Comparison of ENCODE assay signal across 12 cellular contexts in the genomic region with DNA sequence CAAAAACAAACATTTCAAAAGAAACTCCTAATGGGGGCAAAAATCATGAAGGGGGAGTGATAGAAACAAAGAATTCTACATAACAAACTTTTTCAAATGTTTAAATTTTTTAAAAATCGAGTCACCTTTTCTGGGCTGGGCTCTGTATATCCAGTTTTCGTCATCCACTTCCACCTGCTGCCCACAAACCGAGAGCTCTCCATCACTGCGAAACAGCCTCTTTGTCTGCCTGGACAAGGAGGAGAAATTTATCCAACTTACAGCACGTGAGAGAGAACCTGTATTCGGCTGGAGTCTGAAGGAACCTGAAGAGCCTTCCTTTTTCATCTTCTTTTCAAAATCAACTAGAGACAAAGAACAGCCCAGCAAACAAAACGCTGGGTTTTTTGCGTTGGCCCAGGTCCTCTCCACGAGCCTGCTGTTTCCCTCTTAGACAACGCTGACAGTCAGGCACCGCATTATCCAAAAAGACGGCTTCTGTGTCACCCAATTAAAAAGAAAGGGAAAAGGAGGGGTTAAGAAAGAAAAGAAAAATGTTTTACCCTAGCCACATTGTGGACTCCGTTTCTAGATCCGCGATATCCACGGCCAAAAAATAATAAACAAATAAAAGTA.
DNase-seq lines count a peak whose midpoint lies in the region; ATAC-seq and TF ChIP-seq lines count a peak whose summit lies in the region.
"Had no signal": no experiment of that assay in that cellular context is flagged by ENCODE, and none has a peak within 500 bp of the region (broad histone marks: within the 10 kb centered on the region; RNA-seq: fewer than 3 reads in every experiment).

No MANE protein-coding gene starts in this region.

- no peak for TF ChIP-seq CTCF in fibroblast of pulmonary artery (IDR thresholded peaks at IDR 0.05; ENCODE audit: low read length, missing control alignments)

- H3K27me3 ChIP-seq in neuronal stem cell (ENCODE audit: control insufficient read depth in 3 of 3, insufficient read depth in 3 of 3, low read depth in 1 of 3, low read length in 3 of 3), result no peaks in the 10 kb centered on the region

- H3K36me3 ChIP-seq in neuronal stem cell (replicated peaks in 1 of 2; ENCODE audit: control insufficient read depth in 2 of 2, insufficient read depth in 2 of 2, low read length in 2 of 2), result peaks cover 0 to 3% of the 10 kb centered on the region in 2 donors

- no peak overlapping the region for H3K27ac Mint-ChIP-seq in stimulated activated naive B cell treated with anti-CD40 and anti-IgM and Interleukin-4, amounts not matched to agents 10 μg/mL and 1 μg/mL and 100 μg/mL, for 72 hours
- H3K27ac Mint-ChIP-seq in activated naive CD4-positive, alpha-beta T cell treated with anti-CD3 and anti-CD28 coated beads, Interleukin-2, amount 10 ng/mL, durations not matched to agents 7 days and 5 days, result no peak overlapping the region
- H3K27ac Mint-ChIP-seq: brain; stimulated activated memory B cell treated with anti-CD40 and anti-IgM and Interleukin-4, amounts not matched to agents 10 μg/mL and 1 μg/mL and 100 μg/mL, for 72 hours had no signal

- H3K23ac ChIP-seq in neuronal stem cell (ENCODE audit: low read depth, low read length, poor library complexity), result no peak overlapping the region

- no peaks in the 10 kb centered on the region for H3K9me3 ChIP-seq in neuronal stem cell (replicated peaks in 1 of 2; ENCODE audit: control insufficient read depth in 2 of 2, insufficient read depth in 1 of 2, low read depth in 1 of 2, low read length in 2 of 2)

- CTCF ChIA-PET in activated naive CD4-positive, alpha-beta T cell treated with anti-CD3 and anti-CD28 coated beads, Interleukin-2, amount 10 ng/mL, durations not matched to agents 7 days and 5 days (lab: Charles Lee), result interaction anchor here (1.5 kb wide), 1 partner anchor 18 kb away, joined by 4 read pairs; no protein-coding TSS in a partner anchor

- H3K4me1 Mint-ChIP-seq in stimulated activated naive B cell treated with anti-CD40 and anti-IgM and Interleukin-4, amounts not matched to agents 10 μg/mL and 1 μg/mL and 100 μg/mL, for 72 hours, result peaks cover 4 to 10% of the 10 kb centered on the region in 2 donors
- no peaks in the 10 kb centered on the region for H3K4me1 Mint-ChIP-seq in activated naive CD4-positive, alpha-beta T cell treated with anti-CD3 and anti-CD28 coated beads, Interleukin-2, amount 10 ng/mL, durations not matched to agents 7 days and 5 days
- H3K4me1 Mint-ChIP-seq: naive B cell; stimulated activated memory B cell treated with anti-CD40 and anti-IgM and Interleukin-4, amounts not matched to agents 10 μg/mL and 1 μg/mL and 100 μg/mL, for 72 hours had no signal

- H3K4me3 Mint-ChIP-seq in stimulated activated naive B cell treated with anti-CD40 and anti-IgM and Interleukin-4, amounts not matched to agents 10 μg/mL and 1 μg/mL and 100 μg/mL, for 72 hours, result peak overlapping the region in 1 of 2 donors; percentile 37
- H3K4me3 Mint-ChIP-seq in activated naive CD4-positive, alpha-beta T cell treated with anti-CD3 and anti-CD28 coated beads, Interleukin-2, amount 10 ng/mL, durations not matched to agents 7 days and 5 days, result no peak overlapping the region
- H3K4me3 Mint-ChIP-seq: brain; stimulated activated memory B cell treated with anti-CD40 and anti-IgM and Interleukin-4, amounts not matched to agents 10 μg/mL and 1 μg/mL and 100 μg/mL, for 72 hours had no signal

- DNase-seq in AG20443 (ENCODE audit: low spot score), result peak; percentile 34
- DNase-seq in NCI-H345 (lab: John Stamatoyannopoulos, UW), result peak; percentile 52
- no peak for DNase-seq in fibroblast of pulmonary artery (ENCODE audit: low read depth)
- no peak for DNase-seq in neuronal stem cell (ENCODE audit: low spot score)
- no peak for DNase-seq in stimulated activated naive B cell treated with anti-CD40 and anti-IgM and Interleukin-4, amounts not matched to agents 10 μg/mL and 1 μg/mL and 100 μg/mL, for 72 hours
- DNase-seq in COLO829 (ENCODE audit: low spot score), result no peak
- DNase-seq in activated naive CD4-positive, alpha-beta T cell treated with anti-CD3 and anti-CD28 coated beads, Interleukin-2, amount 10 ng/mL, durations not matched to agents 7 days and 5 days, result no peak
- DNase-seq: naive B cell had no signal

- H2AK5ac ChIP-seq in neuronal stem cell (ENCODE audit: low read depth, low read length), result no peak overlapping the region

- no peak overlapping the region for H3K4ac ChIP-seq in neuronal stem cell (ENCODE audit: low read length)

- H3K79me1 ChIP-seq in neuronal stem cell (ENCODE audit: low read depth, low read length), result peaks cover 2% of the 10 kb centered on the region

- H3K4me3 ChIP-seq in fibroblast of pulmonary artery (replicated peaks; ENCODE audit: low read depth, low read length) (peak overlapping the region; percentile 59), neuronal stem cell (ENCODE audit: low read length in 2 of 2) (peak overlapping the region; percentile 66 to 69)

- no peaks in the 10 kb centered on the region for H3K9me3 Mint-ChIP-seq in stimulated activated naive B cell treated with anti-CD40 and anti-IgM and Interleukin-4, amounts not matched to agents 10 μg/mL and 1 μg/mL and 100 μg/mL, for 72 hours
- H3K9me3 Mint-ChIP-seq in activated naive CD4-positive, alpha-beta T cell treated with anti-CD3 and anti-CD28 coated beads, Interleukin-2, amount 10 ng/mL, durations not matched to agents 7 days and 5 days, result no peaks in the 10 kb centered on the region
- H3K9me3 Mint-ChIP-seq: naive B cell; stimulated activated memory B cell treated with anti-CD40 and anti-IgM and Interleukin-4, amounts not matched to agents 10 μg/mL and 1 μg/mL and 100 μg/mL, for 72 hours had no signal

- no peak overlapping the region for H3K18ac ChIP-seq in neuronal stem cell (ENCODE audit: low read length)

- peaks cover 3 to 9% of the 10 kb centered on the region in 2 donors for H3K27me3 Mint-ChIP-seq in stimulated activated naive B cell treated with anti-CD40 and anti-IgM and Interleukin-4, amounts not matched to agents 10 μg/mL and 1 μg/mL and 100 μg/mL, for 72 hours
- no peaks in the 10 kb centered on the region for H3K27me3 Mint-ChIP-seq in activated naive CD4-positive, alpha-beta T cell treated with anti-CD3 and anti-CD28 coated beads, Interleukin-2, amount 10 ng/mL, durations not matched to agents 7 days and 5 days
- H3K27me3 Mint-ChIP-seq: naive B cell had no signal

- H3K27ac ChIP-seq in neuronal stem cell (replicated peaks; ENCODE audit: low read length), result no peak overlapping the region

- peaks cover 13 to 24% of the 10 kb centered on the region in 2 donors for H3K4me1 ChIP-seq in neuronal stem cell (ENCODE audit: control insufficient read depth in 2 of 2, insufficient read depth in 1 of 2, low read depth in 1 of 2, low read length in 2 of 2)

- peak overlapping the region; percentile 53 for H2AFZ ChIP-seq in neuronal stem cell (ENCODE audit: low read length)

- H4K91ac ChIP-seq in neuronal stem cell (ENCODE audit: low read depth, low read length, poor library complexity), result no peak overlapping the region

- no peak overlapping the region for H2BK15ac ChIP-seq in neuronal stem cell (ENCODE audit: low read length)

- H4K8ac ChIP-seq in neuronal stem cell (ENCODE audit: low read depth, low read length), result no peak overlapping the region

- no peak overlapping the region for H2BK5ac ChIP-seq in neuronal stem cell (ENCODE audit: low read length)

- H2BK120ac ChIP-seq in neuronal stem cell (ENCODE audit: low read depth, low read length), result no peak overlapping the region

- H2BK12ac ChIP-seq in neuronal stem cell (ENCODE audit: low read length), result no peak overlapping the region

- ATAC-seq in HG03521 (IDR thresholded peaks at IDR 0.05; ENCODE audit: unreplicated experiment), result no peak
- ATAC-seq in stimulated activated naive B cell treated with anti-CD40 and anti-IgM and Interleukin-4, amounts not matched to agents 10 μg/mL and 1 μg/mL and 100 μg/mL, for 72 hours (replicated peaks), result no peak
- ATAC-seq: activated CD4-positive, CD25-positive, alpha-beta regulatory T cell treated with anti-CD3 and anti-CD28 coated beads, Interleukin-2, amount 50 U/mL, for 24 hours; stimulated activated memory B cell treated with anti-CD40 and anti-IgM and Interleukin-4, amounts not matched to agents 10 μg/mL and 1 μg/mL and 100 μg/mL, for 72 hours had no signal

- no peak overlapping the region for H3K14ac ChIP-seq in neuronal stem cell (ENCODE audit: low read length)

- H3K9ac ChIP-seq in neuronal stem cell (ENCODE audit: low read depth, low read length, poor library complexity), result no peak overlapping the region

- no CpG with 5 or more reads among the region's 16 CpGs for WGBS in neuronal stem cell (ENCODE audit: extremely low coverage in 2 of 2, insufficient read length in 2 of 2, insufficient replicate concordance in 1 of 2), 2 donors

- H3K4me2 ChIP-seq in neuronal stem cell (ENCODE audit: insufficient read depth, low read length, poor library complexity, severe bottlenecking), result peak overlapping the region; percentile 29

- H3K36me3 Mint-ChIP-seq in stimulated activated naive B cell treated with anti-CD40 and anti-IgM and Interleukin-4, amounts not matched to agents 10 μg/mL and 1 μg/mL and 100 μg/mL, for 72 hours, result no peaks in the 10 kb centered on the region
- H3K36me3 Mint-ChIP-seq in activated naive CD4-positive, alpha-beta T cell treated with anti-CD3 and anti-CD28 coated beads, Interleukin-2, amount 10 ng/mL, durations not matched to agents 7 days and 5 days, result no peaks in the 10 kb centered on the region
- H3K36me3 Mint-ChIP-seq: brain; naive B cell; stimulated activated memory B cell treated with anti-CD40 and anti-IgM and Interleukin-4, amounts not matched to agents 10 μg/mL and 1 μg/mL and 100 μg/mL, for 72 hours had no signal

Comparison
In these comparisons a context has a peak if more than half of its experiments do, and no peak if none do; other contexts are left out.
1. DNase-seq: peak in AG20443 (single experiment) and NCI-H345 (single experiment); none in fibroblast of pulmonary artery (single experiment), neuronal stem cell (single experiment), stimulated activated naive B cell treated with anti-CD40 and anti-IgM and Interleukin-4, amounts not matched to agents 10 μg/mL and 1 μg/mL and 100 μg/mL, for 72 hours (single experiment), COLO829 (single experiment) and activated naive CD4-positive, alpha-beta T cell treated with anti-CD3 and anti-CD28 coated beads, Interleukin-2, amount 10 ng/mL, durations not matched to agents 7 days and 5 days (single experiment).